In the genomic region with DNA sequence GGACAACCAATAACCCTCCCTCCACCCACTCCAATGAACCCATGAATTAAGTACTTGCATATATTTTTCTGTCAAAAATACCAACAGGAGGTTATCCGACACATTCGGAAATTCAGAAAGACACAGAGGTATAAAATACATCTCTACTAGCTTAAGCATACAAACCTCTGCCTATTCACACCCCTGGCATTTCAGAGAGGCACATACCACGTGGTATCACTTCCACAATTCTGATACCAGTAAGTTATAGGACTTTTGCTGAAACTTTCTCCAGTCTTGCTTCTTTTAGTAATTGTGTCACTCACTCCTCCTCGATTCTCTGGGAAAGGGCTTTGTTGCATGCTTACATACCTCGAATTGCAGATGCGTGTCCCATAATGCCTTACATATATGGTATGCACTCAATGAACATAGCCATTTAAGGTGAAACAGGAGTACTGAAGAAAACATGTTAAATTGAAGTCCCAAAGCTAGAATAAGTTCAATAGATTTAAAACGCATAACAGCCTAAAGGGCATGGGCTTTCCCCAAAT, we compare ENCODE assay signal across 21 cellular contexts. TPM values are rescaled to one million over a fixed set of nuclear protein-coding genes. Genes with fewer than 3 reads are reported as not detected.
DNase-seq lines count a peak whose midpoint lies in the region; ATAC-seq, FAIRE-seq and TF ChIP-seq lines count a peak whose summit lies in the region.
"Had no signal": no experiment of that assay in that cellular context is flagged by ENCODE, and none has a peak within 500 bp of the region (broad histone marks: within the 10 kb centered on the region; RNA-seq: fewer than 3 reads in every experiment).

No MANE protein-coding gene starts in this region.

- H3K18ac ChIP-seq in trophoblast cell (ENCODE audit: low read length): no peak overlapping the region

- H3K23ac ChIP-seq in trophoblast cell (ENCODE audit: low read length): no peak overlapping the region

- DNase-seq in HFFc6 (no peak), astrocyte (ENCODE audit: low read depth) (no peak), trophoblast cell (peak; percentile 56 to 83), Right ventricle myocardium inferior (ENCODE audit: missing footprints) (no peak), iPS-NIHi11 (ENCODE audit: low spot score) (no peak)
- DNase-seq: CD8-positive, alpha-beta memory T cell; DMS53; EL; HCEC 1CT; Kasumi-1; MG63; NCI-H187 treated with DMSO at 0.1 percent for 48 hours; NCI-H345; NCI-H526; Peyer's patch had no signal

- H3K9ac ChIP-seq in astrocyte (ENCODE audit: low read length) (no peak overlapping the region), trophoblast cell (ENCODE audit: low read length) (no peak overlapping the region)
- H3K9ac ChIP-seq: BLaER1 treated with 17β-estradiol and CSF1 and Interleukin-3, amounts not matched to agents 10 nM and 100 nM had no signal

- no peaks in the 10 kb centered on the region for H3K79me1 ChIP-seq in trophoblast cell (ENCODE audit: low read length)

- H3K9me3 Mint-ChIP-seq in HFFc6 (no peaks in the 10 kb centered on the region), astrocyte (ENCODE audit: unreplicated experiment) (no peaks in the 10 kb centered on the region)
- H3K9me3 Mint-ChIP-seq in activated T-helper 17 cell treated with anti-CD3 and anti-CD28 coated beads, Interleukin-2, amount 50 U/mL, for 72 hours: no peaks in the 10 kb centered on the region

- no peak overlapping the region for H3K14ac ChIP-seq in trophoblast cell (ENCODE audit: low read length)

- no peak for TF ChIP-seq CTCF in HFFc6 (IDR thresholded peaks at IDR 0.05)
- TF ChIP-seq CTCF in astrocyte (IDR thresholded peaks at IDR 0.05; ENCODE audit: insufficient read depth, low read depth, low read length): no peak

- no peak overlapping the region for H4K91ac ChIP-seq in trophoblast cell (ENCODE audit: low read depth, low read length)

- H2AFZ ChIP-seq in astrocyte (ENCODE audit: low read depth, low read length) (no peak overlapping the region), trophoblast cell (ENCODE audit: insufficient read depth, low read length, poor library complexity) (no peak overlapping the region)

- H3K9me3 ChIP-seq in astrocyte (ENCODE audit: insufficient read depth, low read depth, low read length): no peaks in the 10 kb centered on the region
- no peaks in the 10 kb centered on the region for H3K9me3 ChIP-seq in trophoblast cell (ENCODE audit: insufficient read depth, low read depth, low read length)
- H3K9me3 ChIP-seq: BLaER1 treated with 17β-estradiol and CSF1 and Interleukin-3, amounts not matched to agents 10 nM and 100 nM; MG63; Peyer's patch had no signal

- H3K4me2 ChIP-seq in astrocyte (ENCODE audit: low read length) (no peak overlapping the region), trophoblast cell (ENCODE audit: low read length) (no peak overlapping the region)
- H3K4me2 ChIP-seq: BLaER1 treated with 17β-estradiol and CSF1 and Interleukin-3, amounts not matched to agents 10 nM and 100 nM had no signal

- no peak overlapping the region for H3K4ac ChIP-seq in trophoblast cell (ENCODE audit: low read depth, low read length)

- H4K20me1 ChIP-seq in astrocyte (ENCODE audit: insufficient read depth, low read length): peaks cover 3% of the 10 kb centered on the region

- FAIRE-seq in astrocyte (lab: Jason Lieb, UNC): no peak
- FAIRE-seq: GM12891, GM18507, HTR-8/SVneo had no signal

- no peak overlapping the region for H2BK120ac ChIP-seq in trophoblast cell (ENCODE audit: insufficient read depth, low read length, poor library complexity)

- peak; percentile 49 for ATAC-seq in GM18867 (IDR thresholded peaks at IDR 0.05; ENCODE audit: unreplicated experiment)
- no peak for ATAC-seq in activated T-helper 17 cell treated with anti-CD3 and anti-CD28 coated beads, Interleukin-2, amount 50 U/mL, for 72 hours (replicated peaks)
- ATAC-seq in Right ventricle myocardium inferior: no peak

- H3K4me1 ChIP-seq in astrocyte (ENCODE audit: insufficient read depth, low read length): peaks cover 26% of the 10 kb centered on the region
- H3K4me1 ChIP-seq in trophoblast cell (ENCODE audit: control insufficient read depth in 1 of 2, insufficient read depth in 2 of 2, low read length in 2 of 2): peaks cover 5 to 11% of the 10 kb centered on the region in 2 experiments

- no peak overlapping the region for H4K12ac ChIP-seq in trophoblast cell (ENCODE audit: low read depth, low read length)

- no peak overlapping the region for H4K8ac ChIP-seq in trophoblast cell (ENCODE audit: low read depth, low read length)

- H3K36me3 Mint-ChIP-seq in HFFc6 (ENCODE audit: low read depth): peaks cover 2% of the 10 kb centered on the region
- peaks cover 4% of the 10 kb centered on the region for H3K36me3 Mint-ChIP-seq in astrocyte (ENCODE audit: low read depth, unreplicated experiment)
- no peaks in the 10 kb centered on the region for H3K36me3 Mint-ChIP-seq in activated T-helper 17 cell treated with anti-CD3 and anti-CD28 coated beads, Interleukin-2, amount 50 U/mL, for 72 hours (ENCODE audit: low read depth)
- H3K36me3 Mint-ChIP-seq: CD8-positive, alpha-beta memory T cell had no signal

- H3K4me3 Mint-ChIP-seq in HFFc6 (no peak overlapping the region), astrocyte (ENCODE audit: unreplicated experiment) (no peak overlapping the region)
- no peak overlapping the region for H3K4me3 Mint-ChIP-seq in activated T-helper 17 cell treated with anti-CD3 and anti-CD28 coated beads, Interleukin-2, amount 50 U/mL, for 72 hours
- H3K4me3 Mint-ChIP-seq: CD8-positive, alpha-beta memory T cell had no signal

- H3K27me3 ChIP-seq in astrocyte (ENCODE audit: insufficient read depth, low read length) (no peaks in the 10 kb centered on the region), trophoblast cell (ENCODE audit: insufficient read depth, low read length) (no peaks in the 10 kb centered on the region)
- H3K27me3 ChIP-seq: BLaER1 treated with 17β-estradiol and CSF1 and Interleukin-3, amounts not matched to agents 10 nM and 100 nM; MG63; Peyer's patch had no signal

- H3K79me2 ChIP-seq in astrocyte (ENCODE audit: insufficient read depth, low read length) (no peaks in the 10 kb centered on the region), trophoblast cell (ENCODE audit: control insufficient read depth, insufficient read depth, low read length, poor library complexity) (no peaks in the 10 kb centered on the region)

- H3K27me3 Mint-ChIP-seq in HFFc6 (ENCODE audit: insufficient read depth) (no peaks in the 10 kb centered on the region; the same call in 1 of the 2 replicates), astrocyte (ENCODE audit: low read depth, unreplicated experiment) (no peaks in the 10 kb centered on the region)
- no peaks in the 10 kb centered on the region for H3K27me3 Mint-ChIP-seq in activated T-helper 17 cell treated with anti-CD3 and anti-CD28 coated beads, Interleukin-2, amount 50 U/mL, for 72 hours
- H3K27me3 Mint-ChIP-seq: CD8-positive, alpha-beta memory T cell had no signal

- H3K27ac Mint-ChIP-seq in HFFc6: peak overlapping the region; percentile 96
- H3K27ac Mint-ChIP-seq in astrocyte (ENCODE audit: unreplicated experiment): peak overlapping the region; percentile 63
- no peak overlapping the region for H3K27ac Mint-ChIP-seq in activated T-helper 17 cell treated with anti-CD3 and anti-CD28 coated beads, Interleukin-2, amount 50 U/mL, for 72 hours
- H3K27ac Mint-ChIP-seq: CD8-positive, alpha-beta memory T cell had no signal

- H3K4me3 ChIP-seq in astrocyte (ENCODE audit: insufficient read depth, low read depth, low read length): no peak overlapping the region
- H3K4me3 ChIP-seq in trophoblast cell (ENCODE audit: low read depth, low read length): no peak overlapping the region
- H3K4me3 ChIP-seq: BLaER1 treated with 17β-estradiol and CSF1 and Interleukin-3, amounts not matched to agents 10 nM and 100 nM; MG63; Peyer's patch had no signal

- no peak overlapping the region for H2AK5ac ChIP-seq in trophoblast cell (ENCODE audit: low read length)

- WGBS in trophoblast cell (ENCODE audit: extremely low coverage, insufficient coverage, insufficient read length): no CpG with 5 or more reads among the region's 7 CpGs

- H3K36me3 ChIP-seq in astrocyte (ENCODE audit: insufficient read depth, low read length): no peaks in the 10 kb centered on the region
- H3K36me3 ChIP-seq in trophoblast cell (ENCODE audit: control insufficient read depth in 1 of 2, insufficient read depth in 2 of 2, low read length in 2 of 2): peaks cover 4 to 9% of the 10 kb centered on the region in 2 experiments
- H3K36me3 ChIP-seq: MG63, Peyer's patch had no signal

- H2BK5ac ChIP-seq in trophoblast cell (ENCODE audit: low read depth, low read length, poor library complexity): no peak overlapping the region

- peaks cover 91% of the 10 kb centered on the region for H3K4me1 Mint-ChIP-seq in HFFc6 (ENCODE audit: low read depth)
- H3K4me1 Mint-ChIP-seq in astrocyte (ENCODE audit: low read depth, unreplicated experiment): peaks cover 24% of the 10 kb centered on the region
- no peaks in the 10 kb centered on the region for H3K4me1 Mint-ChIP-seq in activated T-helper 17 cell treated with anti-CD3 and anti-CD28 coated beads, Interleukin-2, amount 50 U/mL, for 72 hours
- H3K4me1 Mint-ChIP-seq: CD8-positive, alpha-beta memory T cell had no signal

- no peak overlapping the region for H2BK12ac ChIP-seq in trophoblast cell (ENCODE audit: low read length)

- H3K27ac ChIP-seq in astrocyte (ENCODE audit: low read depth, low read length) (no peak overlapping the region), trophoblast cell (ENCODE audit: low read depth, low read length) (no peak overlapping the region)
- H3K27ac ChIP-seq: BLaER1 treated with 17β-estradiol and CSF1 and Interleukin-3, amounts not matched to agents 10 nM and 100 nM; Peyer's patch had no signal

- intact Hi-C loops in Right ventricle myocardium inferior (cut with DNase I): no loop called here

RNA-seq across cellular contexts. Expression of a gene that starts 58.1 kb away (rescaled TPM):
- 10 to 100 TPM in 4 of 6 experiments, 1 to 10 TPM in 2; 6.7 to 15.3 (median 13.0) TPM for total RNA-seq in HFFc6 (2021; fragmentation: NEBNext Ultra II Directional; extraction: Animal tissue kit (Norgen Biotek cat#: 25700))
- total RNA-seq in astrocyte (23.6 and 29.6 TPM in 2 replicates), Right ventricle myocardium inferior (9.8 TPM)
- polyA plus RNA-seq in trophoblast cell (2013): 62.1 and 62.2 TPM in 2 replicates
- total RNA-seq in activated T-helper 17 cell treated with anti-CD3 and anti-CD28 coated beads, Interleukin-2, amount 50 U/mL, for 72 hours: under 1 TPM; 0.13 to 0.97 TPM

Comparison
In these comparisons a context has a peak if more than half of its experiments do, and no peak if none do; other contexts are left out.
1. DNase-seq: peak in trophoblast cell (2 of 2); none in HFFc6 (single experiment), astrocyte (single experiment), Right ventricle myocardium inferior (single experiment) and iPS-NIHi11 (single experiment).